In genomic region chr2:45013229-45014015, GRCh38 we compare ENCODE assay signal across 8 cellular contexts. TPM values are rescaled to one million over a fixed set of nuclear protein-coding genes. Genes with fewer than 3 reads are reported as not detected.
A peak's percentile ranks its signal among the peaks of the same experiment; 100 is the strongest.
DNase-seq lines count a peak whose midpoint lies in the region; ATAC-seq and TF ChIP-seq lines count a peak whose summit lies in the region.

No MANE protein-coding gene starts in this region.

- H3K14ac ChIP-seq in H9 (ENCODE audit: insufficient read depth, low read length), result 0 out of 2 replicates have a peak overlapping the region, but pooled peaks have one; percentile 61

- H3K27ac ChIP-seq in H9 (ENCODE audit: insufficient read length, low read depth, low read length) (no peak overlapping the region), ascending aorta (peak overlapping the region; percentile 82 to 85), hepatocyte (no peak overlapping the region), skin epidermis (peak overlapping the region in 6 of 21 experiments; percentile 3 to 77 (median 47))

- H3K56ac ChIP-seq in H9 (ENCODE audit: insufficient read length, low read depth, low read length), result no peak overlapping the region

- no peak overlapping the region for H3K27ac Mint-ChIP-seq in H9

- peaks cover 39% of the 10 kb centered on the region for H3K27me3 ChIP-seq in H9 (ENCODE audit: insufficient read depth, low read length)
- H3K27me3 ChIP-seq in ascending aorta, result no peaks in the 10 kb centered on the region
- peaks cover 90% of the 10 kb centered on the region for H3K27me3 ChIP-seq in hepatocyte

- H4K8ac ChIP-seq in H9 (replicated peaks; ENCODE audit: insufficient read length, low read depth, low read length), result no peak overlapping the region

- H3K36me3 Mint-ChIP-seq in H9 (ENCODE audit: insufficient read depth in 1 of 3, low read depth in 3 of 3), result peaks cover 0 to 1% (median 0%) of the 10 kb centered on the region in 3 experiments; a peak in 3 of 7 replicates

- no peaks in the 10 kb centered on the region for H3K9me3 Mint-ChIP-seq in H9

- DNase-seq in H9, result peak; percentile 59
- no peak for DNase-seq in ascending aorta (ENCODE audit: low spot score in 2 of 2)
- DNase-seq in hepatocyte (ENCODE audit: low spot score), result no peak
- DNase-seq in NCI-H345 treated with DMSO at 0.1 percent for 48 hours (lab: John Stamatoyannopoulos, UW; ENCODE audit: unreplicated experiment), result no peak
- DNase-seq in DMS153 (lab: John Stamatoyannopoulos, UW), result no peak
- DNase-seq in GM10266 (ENCODE audit: extremely low spot score), result no peak

- H2BK5ac ChIP-seq in H9 (ENCODE audit: insufficient read length, low read length), result no peak overlapping the region

- H3K27me3 Mint-ChIP-seq in H9 (ENCODE audit: low read depth), result peaks cover 93% of the 10 kb centered on the region

- no peak overlapping the region for H2AK5ac ChIP-seq in H9 (ENCODE audit: insufficient read length, low read length)

- no peak overlapping the region for H4K91ac ChIP-seq in H9 (ENCODE audit: insufficient read length, low read depth, low read length)

- H2BK15ac ChIP-seq in H9 (ENCODE audit: low read depth, low read length), result no peak overlapping the region

- H4K5ac ChIP-seq in H9 (ENCODE audit: insufficient read length, low read depth, low read length), result no peak overlapping the region

- no peak overlapping the region for H2BK12ac ChIP-seq in H9 (ENCODE audit: insufficient read length, low read depth, low read length)

- no peak overlapping the region for H2BK120ac ChIP-seq in H9 (ENCODE audit: low read depth, low read length, poor library complexity, severe bottlenecking)

- intact Hi-C loops in ascending aorta (cut with DNase I), result loop anchor here (2.0 to 10.0 kb wide), 3 partner anchors 33 to 271 kb away; no protein-coding TSS in a partner anchor

- no peak overlapping the region for H2AFZ ChIP-seq in H9 (ENCODE audit: low read length)
- peak overlapping the region; percentile 45 for H2AFZ ChIP-seq in hepatocyte

- H3K36me3 ChIP-seq in ascending aorta, result no peaks in the 10 kb centered on the region
- H3K36me3 ChIP-seq in hepatocyte (replicated peaks; ENCODE audit: insufficient read depth, low read depth), result no peaks in the 10 kb centered on the region

- H3K23me2 ChIP-seq in H9 (ENCODE audit: insufficient read length, low read depth, low read length, poor library complexity, severe bottlenecking), result peaks cover 25% of the 10 kb centered on the region

- no peaks in the 10 kb centered on the region for H3K9me2 ChIP-seq in hepatocyte (replicated peaks; ENCODE audit: insufficient read depth)

- H4K20me1 ChIP-seq in H9 (ENCODE audit: control insufficient read depth, insufficient read depth, insufficient read length) (no peaks in the 10 kb centered on the region), hepatocyte (ENCODE audit: insufficient read depth, poor library complexity, severe bottlenecking) (no peaks in the 10 kb centered on the region)

- H3K4me2 ChIP-seq in H9 (ENCODE audit: insufficient read depth, insufficient read length, low read length), result peak overlapping the region; percentile 58
- peak overlapping the region; percentile 91 for H3K4me2 ChIP-seq in hepatocyte

- H3T11ph ChIP-seq in H9 (ENCODE audit: low read length), result no peak overlapping the region

- H3K4me1 ChIP-seq in H9 (ENCODE audit: insufficient read depth, low read length), result no peaks in the 10 kb centered on the region
- H3K4me1 ChIP-seq in ascending aorta, result peaks cover 11 to 24% of the 10 kb centered on the region in 2 donors
- H3K4me1 ChIP-seq in hepatocyte (ENCODE audit: insufficient read depth), result peaks cover 23% of the 10 kb centered on the region

- peaks cover 12 to 35% of the 10 kb centered on the region in 2 experiments for H3K4me1 Mint-ChIP-seq in H9

- ATAC-seq in GM21786 (IDR thresholded peaks at IDR 0.05; ENCODE audit: unreplicated experiment), result no peak

- H3K4ac ChIP-seq in H9 (ENCODE audit: low read depth, low read length), result no peak overlapping the region

- no peak overlapping the region for H3K18ac ChIP-seq in H9 (ENCODE audit: insufficient read length, low read depth, low read length)

- H3K9me3 ChIP-seq in H9 (ENCODE audit: control insufficient read depth, low read depth, low read length), result no peaks in the 10 kb centered on the region
- H3K9me3 ChIP-seq in ascending aorta, result no peaks in the 10 kb centered on the region
- no peaks in the 10 kb centered on the region for H3K9me3 ChIP-seq in hepatocyte (ENCODE audit: low read depth)

- H2BK20ac ChIP-seq in H9 (ENCODE audit: low read depth, low read length, poor library complexity, severe bottlenecking), result no peak overlapping the region

- H3K79me1 ChIP-seq in H9 (ENCODE audit: insufficient read depth, low read depth, low read length, poor library complexity, severe bottlenecking), result no peaks in the 10 kb centered on the region

- H3K79me2 ChIP-seq in H9 (ENCODE audit: insufficient read depth, low read length) (no peaks in the 10 kb centered on the region), hepatocyte (no peaks in the 10 kb centered on the region)

- H3K4me3 ChIP-seq in ascending aorta, result peak overlapping the region; percentile 66 to 79
- no peak overlapping the region for H3K4me3 ChIP-seq in hepatocyte
- H3K4me3 ChIP-seq in skin epidermis, result peak overlapping the region in 6 of 7 experiments; percentile 1 to 41 (median 16)

- TF ChIP-seq CTCF in H9 (conservative IDR thresholded peaks at IDR 0.05) (no peak), ascending aorta (IDR thresholded peaks at IDR 0.05) (no peak), hepatocyte (IDR thresholded peaks at IDR 0.05; ENCODE audit: poor library complexity) (no peak), GM10266 (IDR thresholded peaks at IDR 0.05; ENCODE audit: control insufficient read depth, insufficient read depth, low read depth, missing control alignments) (no peak)

- H3K4me3 Mint-ChIP-seq in H9, result peak overlapping the region; percentile 26 to 64; a peak in 4 of 5 replicates

- H3K23ac ChIP-seq in H9 (ENCODE audit: insufficient read length, low read depth, low read length), result no peak overlapping the region

- no peak overlapping the region for H3K9ac ChIP-seq in H9 (ENCODE audit: extremely low read depth, insufficient read length, low read length)

- no CpG with 5 or more reads among the region's 83 CpGs for WGBS in H9 (ENCODE audit: extremely low coverage, insufficient read length, low lambda C conversion rate)
- 6% methylated on average over 67 of the region's 83 CpGs for WGBS in hepatocyte (ENCODE audit: low lambda C conversion rate, missing lambda C conversion rate)

RNA-seq across cellular contexts. Expression of gene SIX2, which starts 4.2 kb away (rescaled TPM):
- total RNA-seq in H9 (2021) (0.15 TPM in 1 of 2 replicates, not detected in the other), ascending aorta (22.2 TPM), hepatocyte (0.32 and 0.53 TPM in 2 replicates)
- 1.1 and 1.3 TPM in 2 replicates for polyA plus RNA-seq in hepatocyte

Comparison
In these comparisons a context has a peak if more than half of its experiments do, and no peak if none do; other contexts are left out.
1. H3K27ac ChIP-seq: peak in ascending aorta (2 of 2); none in H9 (single experiment) and hepatocyte (single experiment).
2. RNA of gene SIX2, which starts 4.2 kb away (total RNA-seq): 22.2 TPM in ascending aorta (single experiment); 0.32 to 0.53 TPM in hepatocyte and 0.15 TPM in H9; every median in the first group is over 10 times any median in the second.